Comparison of ENCODE assay signal across 1 cellular context in genomic region chr22:33812578-33812977, GRCh38.
TF ChIP-seq lines count a peak whose summit lies in the region.

No MANE protein-coding gene starts in this region.

TF ChIP-seq in HepG2, 621 proteins besides CTCF, POLR2A, EP300 and RAD21 (continued from another document):
- no peak for TF ChIP-seq ZMYM4 (CRISPR knock-in tag; IDR thresholded peaks at IDR 0.05)
- TF ChIP-seq PITX1 (CRISPR knock-in tag; IDR thresholded peaks at IDR 0.05) = no peak
- TF ChIP-seq POLR2G (IDR thresholded peaks at IDR 0.05; ENCODE audit: low read depth, low read length) = no peak
- no peak for TF ChIP-seq ZNF275 (CRISPR knock-in tag; IDR thresholded peaks at IDR 0.05; ENCODE audit: borderline replicate concordance)
- TF ChIP-seq ZNF205 (CRISPR knock-in tag; IDR thresholded peaks at IDR 0.05) = no peak
- no peak for TF ChIP-seq RCOR2 (CRISPR knock-in tag; IDR thresholded peaks at IDR 0.05)
- TF ChIP-seq ZFP37 (CRISPR knock-in tag; IDR thresholded peaks at IDR 0.05; ENCODE audit: borderline replicate concordance) = no peak
- no peak for TF ChIP-seq ATM (IDR thresholded peaks at IDR 0.05; ENCODE audit: borderline replicate concordance)
- TF ChIP-seq GMEB2 (CRISPR knock-in tag; IDR thresholded peaks at IDR 0.05; ENCODE audit: low read depth) = no peak
- TF ChIP-seq ZFP36 (IDR thresholded peaks at IDR 0.05; ENCODE audit: borderline replicate concordance, low read depth, low read length, partially characterized antibody) = no peak
- TF ChIP-seq ZNF691 (CRISPR knock-in tag; IDR thresholded peaks at IDR 0.05; ENCODE audit: borderline replicate concordance, low read depth) = no peak
